In genomic region chr3:187740446-187741399, GRCh38 we compare ENCODE assay signal across 8 cellular contexts. TPM values are rescaled to one million over a fixed set of nuclear protein-coding genes. Genes with fewer than 3 reads are reported as not detected.
A peak's percentile ranks its signal among the peaks of the same experiment; 100 is the strongest.
DNase-seq lines count a peak whose midpoint lies in the region; ATAC-seq and TF ChIP-seq lines count a peak whose summit lies in the region.

No MANE protein-coding gene starts in this region.

- DNase-seq in DMS153 treated with DMSO at 0.1 percent for 48 hours (lab: John Stamatoyannopoulos, UW; ENCODE audit: unreplicated experiment) (peak; percentile 47), DMS153 (lab: John Stamatoyannopoulos, UW) (no peak), NCI-H2196 (lab: John Stamatoyannopoulos, UW; ENCODE audit: unreplicated experiment) (peak; percentile 81), dermis blood vessel endothelial cell (peak; percentile 75)
- peak; percentile 57 to 66 for DNase-seq in activated CD4-positive, alpha-beta T cell treated with anti-CD3 and anti-CD28 coated beads, Interleukin-2, amount 50 U/mL, for 24 hours (ENCODE audit: low read depth in 1 of 2, low spot score in 1 of 2)
- DNase-seq in stimulated activated CD4-positive, alpha-beta T cell treated with anti-CD3 and anti-CD28 coated beads, Interleukin-1b, Interleukin-23, amount 100 ng/mL, for 4 hours (ENCODE audit: low read depth in 2 of 2) = peak; percentile 68

- TF ChIP-seq CTCF in liver (IDR thresholded peaks at IDR 0.05; ENCODE audit: low read depth, low read length, missing input control) = peak; percentile 62

- H3K27me3 ChIP-seq in liver (ENCODE audit: control insufficient read depth in 4 of 4, insufficient read depth in 4 of 4, low read length in 3 of 4) = no peaks in the 10 kb centered on the region

- no peaks in the 10 kb centered on the region for H3K9me3 ChIP-seq in liver (ENCODE audit: control insufficient read depth in 4 of 4, low read length in 3 of 4)

- WGBS in liver = 3% methylated on average over 38 of the region's 38 CpGs

- H3K27ac ChIP-seq in liver (ENCODE audit: low read depth in 1 of 2, low read length in 2 of 2) = peak overlapping the region; percentile 100

- H3K4me3 ChIP-seq in liver (ENCODE audit: low read depth in 1 of 3, low read length in 3 of 3) = peak overlapping the region; percentile 71 to 97 (median 76)

- no peak for ATAC-seq in HG03095 (IDR thresholded peaks at IDR 0.05; ENCODE audit: unreplicated experiment)

- TF ChIP-seq RAD21 in liver (IDR thresholded peaks at IDR 0.05) = peak; percentile 79 to 90

- peak overlapping the region; percentile 97 to 100 for H3K9ac ChIP-seq in liver (ENCODE audit: low read depth in 1 of 2, low read length in 2 of 2)

- H3K4me1 ChIP-seq in liver (ENCODE audit: control insufficient read depth in 4 of 4, insufficient read depth in 4 of 4, low read length in 3 of 4) = peaks cover 0 to 53% (median 18%) of the 10 kb centered on the region in 4 donors

- no peaks in the 10 kb centered on the region for H3K36me3 ChIP-seq in liver (ENCODE audit: control insufficient read depth in 4 of 4, insufficient read depth in 3 of 4, low read depth in 1 of 4, low read length in 3 of 4)

TF ChIP-seq in liver, 16 proteins besides CTCF, POLR2A, EP300 and RAD21:
- TF ChIP-seq HNF4G (IDR thresholded peaks at IDR 0.05) = no peak
- TF ChIP-seq HNF4A (conservative IDR thresholded peaks at IDR 0.05) = no peak
- TF ChIP-seq EGR1 (IDR thresholded peaks at IDR 0.05; ENCODE audit: low read depth in 2 of 2) = no peak
- no peak for TF ChIP-seq SP1 (IDR thresholded peaks at IDR 0.05)
- TF ChIP-seq YY1 (IDR thresholded peaks at IDR 0.05) = peak; percentile 28
- TF ChIP-seq, protein P1, sequence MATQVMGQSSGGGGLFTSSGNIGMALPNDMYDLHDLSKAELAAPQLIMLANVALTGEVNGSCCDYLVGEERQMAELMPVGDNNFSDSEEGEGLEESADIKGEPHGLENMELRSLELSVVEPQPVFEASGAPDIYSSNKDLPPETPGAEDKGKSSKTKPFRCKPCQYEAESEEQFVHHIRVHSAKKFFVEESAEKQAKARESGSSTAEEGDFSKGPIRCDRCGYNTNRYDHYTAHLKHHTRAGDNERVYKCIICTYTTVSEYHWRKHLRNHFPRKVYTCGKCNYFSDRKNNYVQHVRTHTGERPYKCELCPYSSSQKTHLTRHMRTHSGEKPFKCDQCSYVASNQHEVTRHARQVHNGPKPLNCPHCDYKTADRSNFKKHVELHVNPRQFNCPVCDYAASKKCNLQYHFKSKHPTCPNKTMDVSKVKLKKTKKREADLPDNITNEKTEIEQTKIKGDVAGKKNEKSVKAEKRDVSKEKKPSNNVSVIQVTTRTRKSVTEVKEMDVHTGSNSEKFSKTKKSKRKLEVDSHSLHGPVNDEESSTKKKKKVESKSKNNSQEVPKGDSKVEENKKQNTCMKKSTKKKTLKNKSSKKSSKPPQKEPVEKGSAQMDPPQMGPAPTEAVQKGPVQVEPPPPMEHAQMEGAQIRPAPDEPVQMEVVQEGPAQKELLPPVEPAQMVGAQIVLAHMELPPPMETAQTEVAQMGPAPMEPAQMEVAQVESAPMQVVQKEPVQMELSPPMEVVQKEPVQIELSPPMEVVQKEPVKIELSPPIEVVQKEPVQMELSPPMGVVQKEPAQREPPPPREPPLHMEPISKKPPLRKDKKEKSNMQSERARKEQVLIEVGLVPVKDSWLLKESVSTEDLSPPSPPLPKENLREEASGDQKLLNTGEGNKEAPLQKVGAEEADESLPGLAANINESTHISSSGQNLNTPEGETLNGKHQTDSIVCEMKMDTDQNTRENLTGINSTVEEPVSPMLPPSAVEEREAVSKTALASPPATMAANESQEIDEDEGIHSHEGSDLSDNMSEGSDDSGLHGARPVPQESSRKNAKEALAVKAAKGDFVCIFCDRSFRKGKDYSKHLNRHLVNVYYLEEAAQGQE (IDR thresholded peaks at IDR 0.05) = peak; percentile 8
- peak; percentile 24 for TF ChIP-seq NR2F2 (IDR thresholded peaks at IDR 0.05)

RNA-seq across cellular contexts. Expression of gene BCL6, which starts 4.5 kb away (rescaled TPM):
- 1.7 and 2.2 TPM in 2 replicates for total RNA-seq in dermis blood vessel endothelial cell
- 10 to 100 TPM in 1 of 2 donors, 1 to 10 TPM in 1; 7.8 to 71.8 TPM for total RNA-seq in liver
- 10 to 100 TPM in 1 of 2 donors, 1 to 10 TPM in 1; 9.1 to 17.6 TPM for polyA plus RNA-seq in liver

RNA-seq across cellular contexts. Expression of gene RTP2, which starts 38.4 kb away (rescaled TPM):
- total RNA-seq in dermis blood vessel endothelial cell = not detected in 2 replicates
- total RNA-seq in liver = not detected
- not detected for polyA plus RNA-seq in liver
